Comparison of ENCODE assay signal across 8 cellular contexts in the genomic region with DNA sequence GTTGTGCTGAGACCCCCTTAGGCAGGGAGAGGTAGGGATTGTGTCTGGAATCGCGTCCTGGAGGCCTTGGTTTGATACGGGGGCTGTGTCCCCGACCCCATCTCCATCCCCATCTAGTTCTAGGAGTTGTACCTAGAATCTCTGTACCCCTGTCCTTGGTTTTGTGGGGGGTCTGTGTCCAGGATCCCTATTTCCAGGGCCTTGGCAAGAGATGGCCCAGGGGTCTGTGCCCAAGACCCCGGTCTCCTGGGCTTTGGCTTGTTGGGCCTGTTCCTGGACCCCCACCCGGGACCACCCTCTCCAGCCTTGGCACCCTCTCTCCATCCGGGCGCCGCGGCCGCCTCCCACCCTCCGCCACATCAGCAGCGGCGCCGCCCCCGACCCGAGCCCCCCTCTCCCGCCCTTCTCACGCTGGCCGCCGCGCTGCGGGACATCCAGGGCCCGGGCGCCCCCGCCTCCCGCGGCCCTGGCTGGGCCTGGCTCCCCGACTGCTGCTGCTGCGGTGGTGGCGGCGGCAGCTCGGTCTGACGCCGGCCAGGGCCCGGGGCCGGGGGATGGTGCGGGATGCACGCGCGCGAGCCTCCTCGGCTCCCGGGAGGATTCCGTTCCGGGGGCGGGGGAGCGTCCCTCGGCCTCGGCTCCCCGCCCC. TPM values are rescaled to one million over a fixed set of nuclear protein-coding genes. Genes with fewer than 3 reads are reported as not detected.
DNase-seq lines count a peak whose midpoint lies in the region; ATAC-seq and TF ChIP-seq lines count a peak whose summit lies in the region.

A gene (minus strand): TSS at position 602 of the 649 bp plus-strand sequence. CDS start 168 bp downstream, at position 434.

- peak within 1 kb of the TSS; percentile 53 for H3K9ac ChIP-seq in mucosa of stomach (ENCODE audit: low read length)

- TF ChIP-seq CTCF in LNCaP clone FGC (IDR thresholded peaks at IDR 0.05; ENCODE audit: control insufficient read depth, extremely low read depth, insufficient read depth) = no peak

- H3K4me3 ChIP-seq in LNCaP clone FGC (ENCODE audit: low read depth, low read length) (peak within 1 kb of the TSS; percentile 52), mucosa of stomach (ENCODE audit: low read length) (peak within 1 kb of the TSS; percentile 52)

- H3K27me3 ChIP-seq in mucosa of stomach (ENCODE audit: control insufficient read depth, insufficient read depth, low read length) = no peaks in the 10 kb centered on the region

- peaks cover 31% of the 10 kb centered on the region for H3K4me1 ChIP-seq in mucosa of stomach (ENCODE audit: control insufficient read depth, insufficient read depth, low read length)

- no peaks in the 10 kb centered on the region for H3K9me3 ChIP-seq in mucosa of stomach (ENCODE audit: control insufficient read depth, low read length)

- DNase-seq in GM03348 (ENCODE audit: low spot score) (peak; percentile 98), LNCaP clone FGC (ENCODE audit: low read depth) (no peak), dermis blood vessel endothelial cell (no peak), iPS-NIHi11 (ENCODE audit: low spot score) (no peak), SW 1271 (lab: John Stamatoyannopoulos, UW) (no peak)

- no peaks in the 10 kb centered on the region for H3K36me3 ChIP-seq in mucosa of stomach (ENCODE audit: control insufficient read depth, insufficient read depth, low read length)

- ATAC-seq in GM21526 (IDR thresholded peaks at IDR 0.05; ENCODE audit: low FRiP score, unreplicated experiment) = no peak
- no peak for ATAC-seq in activated CD4-positive, CD25-positive, alpha-beta regulatory T cell treated with anti-CD3 and anti-CD28 coated beads, Interleukin-2, amount 50 U/mL, for 24 hours

RNA-seq across cellular contexts. Expression of the gene that starts here (rescaled TPM):
- total RNA-seq in dermis blood vessel endothelial cell = 27.2 and 48.0 TPM in 2 replicates
